13 cellular contexts compared by ENCODE assay signal in genomic region chr7:120927454-120928103, GRCh38. TPM values are rescaled to one million over a fixed set of nuclear protein-coding genes. Genes with fewer than 3 reads are reported as not detected.
DNase-seq lines count a peak whose midpoint lies in the region; ATAC-seq and TF ChIP-seq lines count a peak whose summit lies in the region.
"Had no signal": no experiment of that assay in that cellular context is flagged by ENCODE, and none has a peak within 500 bp of the region (broad histone marks: within the 10 kb centered on the region; RNA-seq: fewer than 3 reads in every experiment).

No MANE protein-coding gene starts in this region.

- no peaks in the 10 kb centered on the region for H3K36me3 ChIP-seq in PC-9 (ENCODE audit: low read depth)
- no peaks in the 10 kb centered on the region for H3K36me3 ChIP-seq in hepatocyte (replicated peaks; ENCODE audit: insufficient read depth, low read depth)
- H3K36me3 ChIP-seq in GM23248 (ENCODE audit: low read depth), result no peaks in the 10 kb centered on the region

- H3K9me3 Mint-ChIP-seq in activated naive CD8-positive, alpha-beta T cell treated with anti-CD3 and anti-CD28 coated beads for 36 hours, result no peaks in the 10 kb centered on the region

- no peak overlapping the region for H3K27ac Mint-ChIP-seq in activated naive CD8-positive, alpha-beta T cell treated with anti-CD3 and anti-CD28 coated beads for 36 hours

- BruUV-seq in PC-9 (replicated peaks; lab: Mats Ljungman, UMichigan), result no TSS peak

- peaks cover 5% of the 10 kb centered on the region; the same call in 1 of the 2 replicates for H3K9me3 ChIP-seq in PC-9 (ENCODE audit: insufficient read depth, low read depth)
- no peaks in the 10 kb centered on the region for H3K9me3 ChIP-seq in hepatocyte (ENCODE audit: low read depth)
- H3K9me3 ChIP-seq in GM23248 (ENCODE audit: low read depth), result no peaks in the 10 kb centered on the region

- CTCF ChIA-PET in PC-9 (lab: Charles Lee), result no interaction called here

- H3K27me3 ChIP-seq in PC-9 (ENCODE audit: insufficient read depth, low read depth), result no peaks in the 10 kb centered on the region
- no peaks in the 10 kb centered on the region for H3K27me3 ChIP-seq in hepatocyte
- H3K27me3 ChIP-seq in GM23248 (replicated peaks; ENCODE audit: insufficient read depth), result no peaks in the 10 kb centered on the region

- POLR2A ChIA-PET in PC-9 (lab: Charles Lee; ENCODE audit: unreplicated experiment), result no interaction called here

- no peak for TF ChIP-seq CTCF in GM20000 (IDR thresholded peaks at IDR 0.05; ENCODE audit: extremely low read depth, missing control alignments)
- TF ChIP-seq CTCF in PC-9 (conservative IDR thresholded peaks at IDR 0.05), result no peak
- TF ChIP-seq CTCF in hepatocyte (IDR thresholded peaks at IDR 0.05; ENCODE audit: poor library complexity), result no peak

- H3K4me3 Mint-ChIP-seq in activated naive CD8-positive, alpha-beta T cell treated with anti-CD3 and anti-CD28 coated beads for 36 hours, result no peak overlapping the region

- H3F3A ChIP-seq in PC-9 (ENCODE audit: insufficient read depth, low read depth) (no peaks in the 10 kb centered on the region), GM23248 (ENCODE audit: insufficient read depth) (no peaks in the 10 kb centered on the region)

- H3K4me3 ChIP-seq in PC-9 (no peak overlapping the region), hepatocyte (no peak overlapping the region), GM23248 (no peak overlapping the region)
- H3K4me3 ChIP-seq: lung had no signal

- no peaks in the 10 kb centered on the region for H4K20me1 ChIP-seq in PC-9 (ENCODE audit: insufficient read depth)
- no peaks in the 10 kb centered on the region for H4K20me1 ChIP-seq in hepatocyte (ENCODE audit: insufficient read depth, poor library complexity, severe bottlenecking)
- no peaks in the 10 kb centered on the region for H4K20me1 ChIP-seq in GM23248 (ENCODE audit: insufficient read depth)

- 90% methylated on average over 2 of the region's 2 CpGs for WGBS in hepatocyte (ENCODE audit: low lambda C conversion rate, missing lambda C conversion rate)
- 83 to 87% methylated on average over 2 of the region's 2 CpGs for WGBS in GM23248 (ENCODE audit: low coverage in 1 of 2, low lambda C conversion rate in 2 of 2, missing lambda C conversion rate in 2 of 2), 2 experiments

- no peaks in the 10 kb centered on the region for H3K4me1 Mint-ChIP-seq in activated naive CD8-positive, alpha-beta T cell treated with anti-CD3 and anti-CD28 coated beads for 36 hours

- ATAC-seq in GM18498 (IDR thresholded peaks at IDR 0.05; ENCODE audit: unreplicated experiment) (peak; percentile 78), HG02943 (IDR thresholded peaks at IDR 0.05; ENCODE audit: low read depth, unreplicated experiment) (peak; percentile 65)

- H3K36me3 Mint-ChIP-seq in activated naive CD8-positive, alpha-beta T cell treated with anti-CD3 and anti-CD28 coated beads for 36 hours, result no peaks in the 10 kb centered on the region

- DNase-seq in GM20000 (ENCODE audit: low spot score) (peak; percentile 14), PC-9 (no peak), nucleus accumbens (lab: John Stamatoyannopoulos, UW) (no peak), hepatocyte (ENCODE audit: low spot score) (no peak), GM23248 (no peak)
- DNase-seq in activated naive CD8-positive, alpha-beta T cell treated with anti-CD3 and anti-CD28 coated beads for 36 hours, result no peak
- DNase-seq: activated gamma-delta T cell treated with Interleukin-2 at 50 U/mL for 16 hours, cerebellar nuclear complex, foreskin fibroblast, NCI-H1694 treated with DMSO at 0.1 percent for 48 hours had no signal

- H3K9ac ChIP-seq in GM23248, result no peak overlapping the region

- H3K79me2 ChIP-seq in PC-9 (ENCODE audit: low read depth) (no peaks in the 10 kb centered on the region), hepatocyte (no peaks in the 10 kb centered on the region), GM23248 (ENCODE audit: insufficient read depth) (no peaks in the 10 kb centered on the region)

- H3K4me1 ChIP-seq in PC-9 (replicated peaks; ENCODE audit: insufficient read depth) (peaks cover 18% of the 10 kb centered on the region), hepatocyte (ENCODE audit: insufficient read depth) (no peaks in the 10 kb centered on the region), GM23248 (ENCODE audit: insufficient read depth) (no peaks in the 10 kb centered on the region; the same call in 1 of the 2 replicates)

- intact Hi-C loops in PC-9 (cut with micrococcal nuclease; ENCODE audit: unreplicated experiment), result no loop called here

- H3K27ac ChIP-seq in PC-9 (no peak overlapping the region), hepatocyte (no peak overlapping the region), GM23248 (no peak overlapping the region)

- H2AFZ ChIP-seq in PC-9, result peak overlapping the region; percentile 74
- no peak overlapping the region for H2AFZ ChIP-seq in hepatocyte
- no peak overlapping the region for H2AFZ ChIP-seq in GM23248

- peaks cover 29% of the 10 kb centered on the region for H3K27me3 Mint-ChIP-seq in activated naive CD8-positive, alpha-beta T cell treated with anti-CD3 and anti-CD28 coated beads for 36 hours

- H3K4me2 ChIP-seq in PC-9 (peak overlapping the region; percentile 50), hepatocyte (no peak overlapping the region), GM23248 (ENCODE audit: unreplicated experiment) (no peak overlapping the region)

- in situ Hi-C loops in GM23248 (cut with MboI), result no loop called here

- H3K9me2 ChIP-seq in PC-9 (ENCODE audit: insufficient read depth) (no peaks in the 10 kb centered on the region; the same call in 1 of the 2 replicates), hepatocyte (replicated peaks; ENCODE audit: insufficient read depth) (no peaks in the 10 kb centered on the region), GM23248 (ENCODE audit: insufficient read depth) (no peaks in the 10 kb centered on the region; the same call in 1 of the 2 replicates)

RNA-seq across cellular contexts. Expression of gene ING3, which starts 23.0 kb away (rescaled TPM):
- total RNA-seq in PC-9 (2021) (10.9 and 16.4 TPM in 2 replicates), hepatocyte (21.0 and 29.6 TPM in 2 replicates)
- polyA plus RNA-seq in hepatocyte (14.1 and 17.6 TPM in 2 replicates), GM23248 (2016; fragmentation: Nextera tagmentation; extraction: Ambion mirVana) (21.6 and 27.0 TPM in 2 replicates)
- total RNA-seq in GM23248 (2014; rRNA removed; shearing (Covaris generic)), result 10.1 and 13.3 TPM in 2 replicates
- 10 to 100 TPM; 27.5 to 28.6 TPM for total RNA-seq in activated naive CD8-positive, alpha-beta T cell treated with anti-CD3 and anti-CD28 coated beads for 36 hours
